Comparison of ENCODE assay signal across 10 cellular contexts in genomic region chr7:37494940-37495339, GRCh38. TPM values are rescaled to one million over a fixed set of nuclear protein-coding genes. Genes with fewer than 3 reads are reported as not detected.
DNase-seq lines count a peak whose midpoint lies in the region; ATAC-seq, FAIRE-seq and TF ChIP-seq lines count a peak whose summit lies in the region.
"Had no signal": no experiment of that assay in that cellular context is flagged by ENCODE, and none has a peak within 500 bp of the region (broad histone marks: within the 10 kb centered on the region; RNA-seq: fewer than 3 reads in every experiment).

No MANE protein-coding gene starts in this region.

- DNase-seq in H9, result no peak
- peak; percentile 13 for DNase-seq in NAMALWA (ENCODE audit: low spot score)
- peak; percentile 80 to 89 for DNase-seq in trophoblast cell
- no peak for DNase-seq in frontal cortex (ENCODE audit: low spot score in 2 of 2)
- no peak for DNase-seq in superior temporal gyrus (ENCODE audit: extremely low spot score)
- DNase-seq: GOT3, retina had no signal

- H3K9me3 ChIP-seq in H9 (ENCODE audit: control insufficient read depth, low read depth, low read length), result no peaks in the 10 kb centered on the region
- H3K9me3 ChIP-seq in trophoblast cell (ENCODE audit: insufficient read depth, low read depth, low read length), result peaks cover 4% of the 10 kb centered on the region

- no peak overlapping the region for H3K4ac ChIP-seq in H9 (ENCODE audit: low read depth, low read length)
- H3K4ac ChIP-seq in trophoblast cell (ENCODE audit: low read depth, low read length), result no peak overlapping the region

- no peak overlapping the region for H2AFZ ChIP-seq in H9 (ENCODE audit: low read length)
- no peak overlapping the region for H2AFZ ChIP-seq in trophoblast cell (ENCODE audit: insufficient read depth, low read length, poor library complexity)

- no peak overlapping the region for H3K14ac ChIP-seq in H9 (ENCODE audit: insufficient read depth, low read length)
- H3K14ac ChIP-seq in trophoblast cell (ENCODE audit: low read length), result no peak overlapping the region

- H3K27me3 ChIP-seq in H9 (ENCODE audit: insufficient read depth, low read length) (no peaks in the 10 kb centered on the region), trophoblast cell (ENCODE audit: insufficient read depth, low read length) (no peaks in the 10 kb centered on the region)

- H3K56ac ChIP-seq in H9 (ENCODE audit: insufficient read length, low read depth, low read length), result no peak overlapping the region

- H3K4me3 ChIP-seq in trophoblast cell (ENCODE audit: low read depth, low read length), result no peak overlapping the region

- H4K20me1 ChIP-seq in H9 (ENCODE audit: control insufficient read depth, insufficient read depth, insufficient read length), result no peaks in the 10 kb centered on the region

- no peak for FAIRE-seq in frontal cortex (lab: Jason Lieb, UNC)

- H2BK12ac ChIP-seq in H9 (ENCODE audit: insufficient read length, low read depth, low read length) (no peak overlapping the region), trophoblast cell (ENCODE audit: low read length) (no peak overlapping the region)

- H3T11ph ChIP-seq in H9 (ENCODE audit: low read length), result no peak overlapping the region

- no CpG with 5 or more reads among the region's 2 CpGs for WGBS in H9 (ENCODE audit: extremely low coverage, insufficient read length, low lambda C conversion rate)
- no CpG with 5 or more reads among the region's 2 CpGs for WGBS in trophoblast cell (ENCODE audit: extremely low coverage, insufficient coverage, insufficient read length)

- H2BK15ac ChIP-seq in H9 (ENCODE audit: low read depth, low read length), result no peak overlapping the region

- H3K4me1 ChIP-seq in H9 (ENCODE audit: insufficient read depth, low read length) (no peaks in the 10 kb centered on the region; the same call in 1 of the 2 replicates), trophoblast cell (ENCODE audit: control insufficient read depth in 1 of 2, insufficient read depth in 2 of 2, low read length in 2 of 2) (peaks cover 3 to 9% of the 10 kb centered on the region in 2 experiments)

- H3K4me3 Mint-ChIP-seq in H9, result no peak overlapping the region

- no peaks in the 10 kb centered on the region; the same call in 1 of the 2 replicates for H3K79me2 ChIP-seq in H9 (ENCODE audit: insufficient read depth, low read length)
- H3K79me2 ChIP-seq in trophoblast cell (ENCODE audit: control insufficient read depth, insufficient read depth, low read length, poor library complexity), result no peaks in the 10 kb centered on the region

- H3K9ac ChIP-seq in H9 (ENCODE audit: extremely low read depth, insufficient read length, low read length) (no peak overlapping the region), trophoblast cell (ENCODE audit: low read length) (no peak overlapping the region)

- no peaks in the 10 kb centered on the region for H3K9me3 Mint-ChIP-seq in H9

- no peak overlapping the region for H4K12ac ChIP-seq in trophoblast cell (ENCODE audit: low read depth, low read length)

- no peaks in the 10 kb centered on the region; the same call in 1 of the 2 replicates for H3K27me3 Mint-ChIP-seq in H9 (ENCODE audit: low read depth)

- no peak overlapping the region for H3K27ac Mint-ChIP-seq in H9

- no peaks in the 10 kb centered on the region for H3K23me2 ChIP-seq in H9 (ENCODE audit: insufficient read length, low read depth, low read length, poor library complexity, severe bottlenecking)

- H4K8ac ChIP-seq in H9 (replicated peaks; ENCODE audit: insufficient read length, low read depth, low read length) (no peak overlapping the region), trophoblast cell (ENCODE audit: low read depth, low read length) (no peak overlapping the region)

- peaks cover 25 to 36% of the 10 kb centered on the region in 2 experiments for H3K4me1 Mint-ChIP-seq in H9

- H2BK120ac ChIP-seq in H9 (ENCODE audit: low read depth, low read length, poor library complexity, severe bottlenecking) (no peak overlapping the region), trophoblast cell (ENCODE audit: insufficient read depth, low read length, poor library complexity) (peak overlapping the region; percentile 6)

- no peaks in the 10 kb centered on the region for H3K36me3 ChIP-seq in trophoblast cell (ENCODE audit: control insufficient read depth in 1 of 2, insufficient read depth in 2 of 2, low read length in 2 of 2)

- no peak overlapping the region for H4K91ac ChIP-seq in H9 (ENCODE audit: insufficient read length, low read depth, low read length)
- H4K91ac ChIP-seq in trophoblast cell (ENCODE audit: low read depth, low read length), result no peak overlapping the region

- H3K27ac ChIP-seq in H9 (ENCODE audit: insufficient read length, low read depth, low read length) (no peak overlapping the region), trophoblast cell (ENCODE audit: low read depth, low read length) (no peak overlapping the region)

- no peak for TF ChIP-seq CTCF in H9 (conservative IDR thresholded peaks at IDR 0.05)

- H2AK5ac ChIP-seq in H9 (ENCODE audit: insufficient read length, low read length) (no peak overlapping the region), trophoblast cell (ENCODE audit: low read length) (no peak overlapping the region)

- no peaks in the 10 kb centered on the region for H3K36me3 Mint-ChIP-seq in H9 (ENCODE audit: insufficient read depth in 1 of 3, low read depth in 3 of 3)

- H3K79me1 ChIP-seq in H9 (ENCODE audit: insufficient read depth, low read depth, low read length, poor library complexity, severe bottlenecking) (no peaks in the 10 kb centered on the region), trophoblast cell (ENCODE audit: low read length) (peaks cover 11% of the 10 kb centered on the region)

- ATAC-seq in GM18867 (IDR thresholded peaks at IDR 0.05; ENCODE audit: unreplicated experiment) (peak; percentile 51), HG03521 (IDR thresholded peaks at IDR 0.05; ENCODE audit: unreplicated experiment) (no peak), HG02678 (IDR thresholded peaks at IDR 0.05; ENCODE audit: unreplicated experiment) (no peak)

- H3K23ac ChIP-seq in H9 (ENCODE audit: insufficient read length, low read depth, low read length) (no peak overlapping the region), trophoblast cell (ENCODE audit: low read length) (no peak overlapping the region)

- no peak overlapping the region for H2BK20ac ChIP-seq in H9 (ENCODE audit: low read depth, low read length, poor library complexity, severe bottlenecking)

- H3K18ac ChIP-seq in H9 (ENCODE audit: insufficient read length, low read depth, low read length) (no peak overlapping the region), trophoblast cell (ENCODE audit: low read length) (no peak overlapping the region)

- H4K5ac ChIP-seq in H9 (ENCODE audit: insufficient read length, low read depth, low read length), result no peak overlapping the region

- H3K4me2 ChIP-seq in H9 (ENCODE audit: insufficient read depth, insufficient read length, low read length) (peak overlapping the region; percentile 28), trophoblast cell (ENCODE audit: low read length) (no peak overlapping the region)

- H2BK5ac ChIP-seq in H9 (ENCODE audit: insufficient read length, low read length), result no peak overlapping the region
- H2BK5ac ChIP-seq in trophoblast cell (ENCODE audit: low read depth, low read length, poor library complexity), result no peak overlapping the region

RNA-seq across cellular contexts. Expression of gene ELMO1, which starts 46.3 kb away (rescaled TPM):
- total RNA-seq in H9 (2021) (7.8 TPM in 2 replicates), frontal cortex (68.1 TPM)
- polyA plus RNA-seq in trophoblast cell (2013), result 64.9 and 67.0 TPM in 2 replicates

Comparison
In these comparisons a context has a peak if more than half of its experiments do, and no peak if none do; other contexts are left out.
1. DNase-seq: peak in NAMALWA (single experiment) and trophoblast cell (2 of 2); none in H9 (single experiment), frontal cortex (0 of 2) and superior temporal gyrus (single experiment).